Comparison of ENCODE assay signal across 1 cellular context in the genomic region with DNA sequence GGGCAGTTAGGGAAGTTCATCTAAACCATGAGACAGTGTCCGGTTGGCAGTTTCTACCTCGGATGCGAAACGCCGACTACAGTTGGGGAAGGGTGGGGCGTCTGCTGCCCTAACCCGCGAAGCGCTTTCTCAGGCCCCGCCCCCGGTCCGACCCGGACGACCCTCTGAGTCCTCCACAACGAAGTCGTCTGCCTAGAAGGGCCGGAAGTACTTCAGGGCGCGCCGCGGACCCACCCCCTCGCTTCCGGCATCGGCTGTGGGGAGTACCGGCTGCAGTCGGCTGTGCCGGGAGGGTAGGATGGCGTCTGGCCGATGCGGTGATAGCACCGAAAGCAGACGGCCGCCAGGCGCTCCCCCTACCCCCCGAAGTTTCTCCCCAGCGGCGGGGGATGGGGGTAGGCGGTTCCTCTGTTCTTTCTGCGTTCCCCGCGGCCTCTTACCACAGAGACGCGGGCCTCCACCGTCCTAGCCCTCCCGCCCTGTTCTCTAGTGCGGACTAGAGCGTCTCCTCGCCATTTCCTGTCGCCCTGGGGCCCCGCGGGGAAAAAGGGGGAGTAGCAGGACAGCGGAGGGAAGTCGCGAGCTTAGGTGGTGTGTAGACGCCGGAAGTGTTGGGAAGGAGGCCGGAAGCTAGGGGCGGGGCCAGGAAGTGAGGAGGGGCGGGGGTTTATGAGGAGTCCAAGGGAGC.
TF ChIP-seq lines count a peak whose summit lies in the region.

A gene (plus strand): TSS at position 241 of the 688 bp plus-strand sequence. CDS start 719 bp downstream, outside the sequence.

TF ChIP-seq in K562, 482 proteins besides CTCF, POLR2A, EP300 and RAD21 (continued from another document and continues in another):
- TF ChIP-seq, protein P1, sequence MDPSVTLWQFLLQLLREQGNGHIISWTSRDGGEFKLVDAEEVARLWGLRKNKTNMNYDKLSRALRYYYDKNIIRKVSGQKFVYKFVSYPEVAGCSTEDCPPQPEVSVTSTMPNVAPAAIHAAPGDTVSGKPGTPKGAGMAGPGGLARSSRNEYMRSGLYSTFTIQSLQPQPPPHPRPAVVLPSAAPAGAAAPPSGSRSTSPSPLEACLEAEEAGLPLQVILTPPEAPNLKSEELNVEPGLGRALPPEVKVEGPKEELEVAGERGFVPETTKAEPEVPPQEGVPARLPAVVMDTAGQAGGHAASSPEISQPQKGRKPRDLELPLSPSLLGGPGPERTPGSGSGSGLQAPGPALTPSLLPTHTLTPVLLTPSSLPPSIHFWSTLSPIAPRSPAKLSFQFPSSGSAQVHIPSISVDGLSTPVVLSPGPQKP (CRISPR knock-in tag; IDR thresholded peaks at IDR 0.05), result no peak
- TF ChIP-seq ETV6 (IDR thresholded peaks at IDR 0.05; ENCODE audit: borderline replicate concordance in 1 of 2, low read depth in 2 of 2, low read length in 1 of 2), result peak; percentile 100
- TF ChIP-seq ETV6 (CRISPR knock-in tag; IDR thresholded peaks at IDR 0.05; ENCODE audit: borderline replicate concordance), result peak; percentile 98
- TF ChIP-seq, protein P2, sequence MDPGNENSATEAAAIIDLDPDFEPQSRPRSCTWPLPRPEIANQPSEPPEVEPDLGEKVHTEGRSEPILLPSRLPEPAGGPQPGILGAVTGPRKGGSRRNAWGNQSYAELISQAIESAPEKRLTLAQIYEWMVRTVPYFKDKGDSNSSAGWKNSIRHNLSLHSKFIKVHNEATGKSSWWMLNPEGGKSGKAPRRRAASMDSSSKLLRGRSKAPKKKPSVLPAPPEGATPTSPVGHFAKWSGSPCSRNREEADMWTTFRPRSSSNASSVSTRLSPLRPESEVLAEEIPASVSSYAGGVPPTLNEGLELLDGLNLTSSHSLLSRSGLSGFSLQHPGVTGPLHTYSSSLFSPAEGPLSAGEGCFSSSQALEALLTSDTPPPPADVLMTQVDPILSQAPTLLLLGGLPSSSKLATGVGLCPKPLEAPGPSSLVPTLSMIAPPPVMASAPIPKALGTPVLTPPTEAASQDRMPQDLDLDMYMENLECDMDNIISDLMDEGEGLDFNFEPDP (CRISPR knock-in tag; IDR thresholded peaks at IDR 0.05), result peak; percentile 70; the same call in 1 of the 2 replicates
- TF ChIP-seq CBX5 (IDR thresholded peaks at IDR 0.05; ENCODE audit: borderline replicate concordance, low read depth), result peak; percentile 18; the same call in 1 of the 2 replicates
- no peak for TF ChIP-seq ZNF764 (CRISPR knock-in tag; IDR thresholded peaks at IDR 0.05; ENCODE audit: low read depth)
- TF ChIP-seq BHLHE40 (IDR thresholded peaks at IDR 0.05; ENCODE audit: low read length), result peak; percentile 59
- TF ChIP-seq ILF3 (IDR thresholded peaks at IDR 0.05; ENCODE audit: borderline replicate concordance), result no peak
- no peak for TF ChIP-seq NFYB (IDR thresholded peaks at IDR 0.05; ENCODE audit: extremely low read depth, insufficient read length)
- TF ChIP-seq MEF2D (tag; conservative IDR thresholded peaks at IDR 0.05; ENCODE audit: low read depth), result no peak
- TF ChIP-seq CBX1 (IDR thresholded peaks at IDR 0.05; ENCODE audit: low read depth), result no peak; the same call in 1 of the 2 replicates
- TF ChIP-seq SIN3A (IDR thresholded peaks at IDR 0.05; ENCODE audit: borderline replicate concordance in 2 of 2, control insufficient read depth in 1 of 2, low read depth in 2 of 2, low read length in 2 of 2), result peak; percentile 60 to 95; a peak in 3 of 4 replicates
- TF ChIP-seq TRIM24 (IDR thresholded peaks at IDR 0.05), result 0 out of 4 replicates have a peak, but pooled peaks of 1 of the 2 experiments have one; percentile 10
- TF ChIP-seq HDAC2 (IDR thresholded peaks at IDR 0.05), result no peak; the same call in 1 of the 2 replicates
- TF ChIP-seq ZBTB8A (IDR thresholded peaks at IDR 0.05; ENCODE audit: partially characterized antibody), result no peak
- no peak for TF ChIP-seq ZNF282 (CRISPR knock-in tag; IDR thresholded peaks at IDR 0.05)
- TF ChIP-seq TGIF2 (CRISPR knock-in tag; IDR thresholded peaks at IDR 0.05), result no peak
- TF ChIP-seq ZNF140 (CRISPR knock-in tag; IDR thresholded peaks at IDR 0.05), result no peak
- 0 out of 2 replicates have a peak, but pooled peaks have one; percentile 85 for TF ChIP-seq POLR2AphosphoS2 (IDR thresholded peaks at IDR 0.05; ENCODE audit: low read length)
- TF ChIP-seq SMARCB1 (IDR thresholded peaks at IDR 0.05; ENCODE audit: insufficient read length, low read depth), result no peak
- TF ChIP-seq HNRNPK (IDR thresholded peaks at IDR 0.05; ENCODE audit: low read depth, low read length, poor library complexity, severe bottlenecking), result no peak
- peak; percentile 53 for TF ChIP-seq MYC (IDR thresholded peaks at IDR 0.05; ENCODE audit: low read depth, low read length)
- TF ChIP-seq MYC (CRISPR knock-in tag; IDR thresholded peaks at IDR 0.05; ENCODE audit: borderline replicate concordance, low read depth), result 0 out of 2 replicates have a peak, but pooled peaks have one; percentile 47
- no peak for TF ChIP-seq EZH2 (IDR thresholded peaks at IDR 0.05; ENCODE audit: borderline replicate concordance, low read depth, low read length)
- TF ChIP-seq, protein P3, sequence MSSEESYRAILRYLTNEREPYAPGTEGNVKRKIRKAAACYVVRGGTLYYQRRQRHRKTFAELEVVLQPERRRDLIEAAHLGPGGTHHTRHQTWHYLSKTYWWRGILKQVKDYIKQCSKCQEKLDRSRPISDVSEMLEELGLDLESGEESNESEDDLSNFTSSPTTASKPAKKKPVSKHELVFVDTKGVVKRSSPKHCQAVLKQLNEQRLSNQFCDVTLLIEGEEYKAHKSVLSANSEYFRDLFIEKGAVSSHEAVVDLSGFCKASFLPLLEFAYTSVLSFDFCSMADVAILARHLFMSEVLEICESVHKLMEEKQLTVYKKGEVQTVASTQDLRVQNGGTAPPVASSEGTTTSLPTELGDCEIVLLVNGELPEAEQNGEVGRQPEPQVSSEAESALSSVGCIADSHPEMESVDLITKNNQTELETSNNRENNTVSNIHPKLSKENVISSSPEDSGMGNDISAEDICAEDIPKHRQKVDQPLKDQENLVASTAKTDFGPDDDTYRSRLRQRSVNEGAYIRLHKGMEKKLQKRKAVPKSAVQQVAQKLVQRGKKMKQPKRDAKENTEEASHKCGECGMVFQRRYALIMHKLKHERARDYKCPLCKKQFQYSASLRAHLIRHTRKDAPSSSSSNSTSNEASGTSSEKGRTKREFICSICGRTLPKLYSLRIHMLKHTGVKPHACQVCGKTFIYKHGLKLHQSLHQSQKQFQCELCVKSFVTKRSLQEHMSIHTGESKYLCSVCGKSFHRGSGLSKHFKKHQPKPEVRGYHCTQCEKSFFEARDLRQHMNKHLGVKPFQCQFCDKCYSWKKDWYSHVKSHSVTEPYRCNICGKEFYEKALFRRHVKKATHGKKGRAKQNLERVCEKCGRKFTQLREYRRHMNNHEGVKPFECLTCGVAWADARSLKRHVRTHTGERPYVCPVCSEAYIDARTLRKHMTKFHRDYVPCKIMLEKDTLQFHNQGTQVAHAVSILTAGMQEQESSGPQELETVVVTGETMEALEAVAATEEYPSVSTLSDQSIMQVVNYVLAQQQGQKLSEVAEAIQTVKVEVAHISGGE (CRISPR knock-in tag; IDR thresholded peaks at IDR 0.05), result peak; percentile 28 to 94 (median 75); a peak in 5 of 6 replicates
- TF ChIP-seq, protein P4, sequence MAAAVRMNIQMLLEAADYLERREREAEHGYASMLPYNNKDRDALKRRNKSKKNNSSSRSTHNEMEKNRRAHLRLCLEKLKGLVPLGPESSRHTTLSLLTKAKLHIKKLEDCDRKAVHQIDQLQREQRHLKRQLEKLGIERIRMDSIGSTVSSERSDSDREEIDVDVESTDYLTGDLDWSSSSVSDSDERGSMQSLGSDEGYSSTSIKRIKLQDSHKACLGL (CRISPR knock-in tag; IDR thresholded peaks at IDR 0.05; ENCODE audit: borderline replicate concordance, poor library complexity, severe bottlenecking), result no peak
- TF ChIP-seq, protein P5, sequence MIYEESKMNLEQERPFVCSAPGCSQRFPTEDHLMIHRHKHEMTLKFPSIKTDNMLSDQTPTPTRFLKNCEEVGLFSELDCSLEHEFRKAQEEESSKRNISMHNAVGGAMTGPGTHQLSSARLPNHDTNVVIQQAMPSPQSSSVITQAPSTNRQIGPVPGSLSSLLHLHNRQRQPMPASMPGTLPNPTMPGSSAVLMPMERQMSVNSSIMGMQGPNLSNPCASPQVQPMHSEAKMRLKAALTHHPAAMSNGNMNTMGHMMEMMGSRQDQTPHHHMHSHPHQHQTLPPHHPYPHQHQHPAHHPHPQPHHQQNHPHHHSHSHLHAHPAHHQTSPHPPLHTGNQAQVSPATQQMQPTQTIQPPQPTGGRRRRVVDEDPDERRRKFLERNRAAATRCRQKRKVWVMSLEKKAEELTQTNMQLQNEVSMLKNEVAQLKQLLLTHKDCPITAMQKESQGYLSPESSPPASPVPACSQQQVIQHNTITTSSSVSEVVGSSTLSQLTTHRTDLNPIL (CRISPR knock-in tag; IDR thresholded peaks at IDR 0.05), result no peak
- TF ChIP-seq, protein P6, sequence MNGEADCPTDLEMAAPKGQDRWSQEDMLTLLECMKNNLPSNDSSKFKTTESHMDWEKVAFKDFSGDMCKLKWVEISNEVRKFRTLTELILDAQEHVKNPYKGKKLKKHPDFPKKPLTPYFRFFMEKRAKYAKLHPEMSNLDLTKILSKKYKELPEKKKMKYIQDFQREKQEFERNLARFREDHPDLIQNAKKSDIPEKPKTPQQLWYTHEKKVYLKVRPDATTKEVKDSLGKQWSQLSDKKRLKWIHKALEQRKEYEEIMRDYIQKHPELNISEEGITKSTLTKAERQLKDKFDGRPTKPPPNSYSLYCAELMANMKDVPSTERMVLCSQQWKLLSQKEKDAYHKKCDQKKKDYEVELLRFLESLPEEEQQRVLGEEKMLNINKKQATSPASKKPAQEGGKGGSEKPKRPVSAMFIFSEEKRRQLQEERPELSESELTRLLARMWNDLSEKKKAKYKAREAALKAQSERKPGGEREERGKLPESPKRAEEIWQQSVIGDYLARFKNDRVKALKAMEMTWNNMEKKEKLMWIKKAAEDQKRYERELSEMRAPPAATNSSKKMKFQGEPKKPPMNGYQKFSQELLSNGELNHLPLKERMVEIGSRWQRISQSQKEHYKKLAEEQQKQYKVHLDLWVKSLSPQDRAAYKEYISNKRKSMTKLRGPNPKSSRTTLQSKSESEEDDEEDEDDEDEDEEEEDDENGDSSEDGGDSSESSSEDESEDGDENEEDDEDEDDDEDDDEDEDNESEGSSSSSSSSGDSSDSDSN (IDR thresholded peaks at IDR 0.05; ENCODE audit: borderline replicate concordance in 1 of 2, low read depth in 2 of 2, low read length in 2 of 2), result 0 out of 4 replicates have a peak, but pooled peaks of 1 of the 2 experiments have one; percentile 15
- TF ChIP-seq ZKSCAN8 (CRISPR knock-in tag; IDR thresholded peaks at IDR 0.05), result no peak
- no peak for TF ChIP-seq SMARCC2 (IDR thresholded peaks at IDR 0.05; ENCODE audit: low read depth)
- TF ChIP-seq, protein P7, sequence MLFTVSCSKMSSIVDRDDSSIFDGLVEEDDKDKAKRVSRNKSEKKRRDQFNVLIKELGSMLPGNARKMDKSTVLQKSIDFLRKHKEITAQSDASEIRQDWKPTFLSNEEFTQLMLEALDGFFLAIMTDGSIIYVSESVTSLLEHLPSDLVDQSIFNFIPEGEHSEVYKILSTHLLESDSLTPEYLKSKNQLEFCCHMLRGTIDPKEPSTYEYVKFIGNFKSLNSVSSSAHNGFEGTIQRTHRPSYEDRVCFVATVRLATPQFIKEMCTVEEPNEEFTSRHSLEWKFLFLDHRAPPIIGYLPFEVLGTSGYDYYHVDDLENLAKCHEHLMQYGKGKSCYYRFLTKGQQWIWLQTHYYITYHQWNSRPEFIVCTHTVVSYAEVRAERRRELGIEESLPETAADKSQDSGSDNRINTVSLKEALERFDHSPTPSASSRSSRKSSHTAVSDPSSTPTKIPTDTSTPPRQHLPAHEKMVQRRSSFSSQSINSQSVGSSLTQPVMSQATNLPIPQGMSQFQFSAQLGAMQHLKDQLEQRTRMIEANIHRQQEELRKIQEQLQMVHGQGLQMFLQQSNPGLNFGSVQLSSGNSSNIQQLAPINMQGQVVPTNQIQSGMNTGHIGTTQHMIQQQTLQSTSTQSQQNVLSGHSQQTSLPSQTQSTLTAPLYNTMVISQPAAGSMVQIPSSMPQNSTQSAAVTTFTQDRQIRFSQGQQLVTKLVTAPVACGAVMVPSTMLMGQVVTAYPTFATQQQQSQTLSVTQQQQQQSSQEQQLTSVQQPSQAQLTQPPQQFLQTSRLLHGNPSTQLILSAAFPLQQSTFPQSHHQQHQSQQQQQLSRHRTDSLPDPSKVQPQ (CRISPR knock-in tag; IDR thresholded peaks at IDR 0.05; ENCODE audit: borderline replicate concordance), result no peak
- peak; percentile 59; the same call in 1 of the 2 replicates for TF ChIP-seq ZNF589 (CRISPR knock-in tag; IDR thresholded peaks at IDR 0.05; ENCODE audit: low read depth)
- TF ChIP-seq ZNF124 (CRISPR knock-in tag; IDR thresholded peaks at IDR 0.05), result no peak
- TF ChIP-seq, protein P8, sequence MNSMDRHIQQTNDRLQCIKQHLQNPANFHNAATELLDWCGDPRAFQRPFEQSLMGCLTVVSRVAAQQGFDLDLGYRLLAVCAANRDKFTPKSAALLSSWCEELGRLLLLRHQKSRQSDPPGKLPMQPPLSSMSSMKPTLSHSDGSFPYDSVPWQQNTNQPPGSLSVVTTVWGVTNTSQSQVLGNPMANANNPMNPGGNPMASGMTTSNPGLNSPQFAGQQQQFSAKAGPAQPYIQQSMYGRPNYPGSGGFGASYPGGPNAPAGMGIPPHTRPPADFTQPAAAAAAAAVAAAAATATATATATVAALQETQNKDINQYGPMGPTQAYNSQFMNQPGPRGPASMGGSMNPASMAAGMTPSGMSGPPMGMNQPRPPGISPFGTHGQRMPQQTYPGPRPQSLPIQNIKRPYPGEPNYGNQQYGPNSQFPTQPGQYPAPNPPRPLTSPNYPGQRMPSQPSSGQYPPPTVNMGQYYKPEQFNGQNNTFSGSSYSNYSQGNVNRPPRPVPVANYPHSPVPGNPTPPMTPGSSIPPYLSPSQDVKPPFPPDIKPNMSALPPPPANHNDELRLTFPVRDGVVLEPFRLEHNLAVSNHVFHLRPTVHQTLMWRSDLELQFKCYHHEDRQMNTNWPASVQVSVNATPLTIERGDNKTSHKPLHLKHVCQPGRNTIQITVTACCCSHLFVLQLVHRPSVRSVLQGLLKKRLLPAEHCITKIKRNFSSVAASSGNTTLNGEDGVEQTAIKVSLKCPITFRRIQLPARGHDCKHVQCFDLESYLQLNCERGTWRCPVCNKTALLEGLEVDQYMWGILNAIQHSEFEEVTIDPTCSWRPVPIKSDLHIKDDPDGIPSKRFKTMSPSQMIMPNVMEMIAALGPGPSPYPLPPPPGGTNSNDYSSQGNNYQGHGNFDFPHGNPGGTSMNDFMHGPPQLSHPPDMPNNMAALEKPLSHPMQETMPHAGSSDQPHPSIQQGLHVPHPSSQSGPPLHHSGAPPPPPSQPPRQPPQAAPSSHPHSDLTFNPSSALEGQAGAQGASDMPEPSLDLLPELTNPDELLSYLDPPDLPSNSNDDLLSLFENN (IDR thresholded peaks at IDR 0.05; ENCODE audit: low read depth in 2 of 2, low read length in 2 of 2), result 0 out of 4 replicates have a peak, but pooled peaks of 1 of the 2 experiments have one; percentile 13
- TF ChIP-seq STAT5B (CRISPR knock-in tag; IDR thresholded peaks at IDR 0.05), result no peak
- TF ChIP-seq ZNF165 (CRISPR knock-in tag; IDR thresholded peaks at IDR 0.05; ENCODE audit: borderline replicate concordance), result 0 out of 2 replicates have a peak, but pooled peaks have one; percentile 67
- TF ChIP-seq SAFB2 (IDR thresholded peaks at IDR 0.05; ENCODE audit: borderline replicate concordance, low read depth, low read length, severe bottlenecking), result no peak
- TF ChIP-seq, protein P9, sequence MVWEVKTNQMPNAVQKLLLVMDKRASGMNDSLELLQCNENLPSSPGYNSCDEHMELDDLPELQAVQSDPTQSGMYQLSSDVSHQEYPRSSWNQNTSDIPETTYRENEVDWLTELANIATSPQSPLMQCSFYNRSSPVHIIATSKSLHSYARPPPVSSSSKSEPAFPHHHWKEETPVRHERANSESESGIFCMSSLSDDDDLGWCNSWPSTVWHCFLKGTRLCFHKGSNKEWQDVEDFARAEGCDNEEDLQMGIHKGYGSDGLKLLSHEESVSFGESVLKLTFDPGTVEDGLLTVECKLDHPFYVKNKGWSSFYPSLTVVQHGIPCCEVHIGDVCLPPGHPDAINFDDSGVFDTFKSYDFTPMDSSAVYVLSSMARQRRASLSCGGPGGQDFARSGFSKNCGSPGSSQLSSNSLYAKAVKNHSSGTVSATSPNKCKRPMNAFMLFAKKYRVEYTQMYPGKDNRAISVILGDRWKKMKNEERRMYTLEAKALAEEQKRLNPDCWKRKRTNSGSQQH (CRISPR knock-in tag; IDR thresholded peaks at IDR 0.05), result no peak
